19 cellular contexts compared by ENCODE assay signal in genomic region chr5:157359350-157359910, GRCh38.
DNase-seq lines count a peak whose midpoint lies in the region; ATAC-seq, FAIRE-seq and TF ChIP-seq lines count a peak whose summit lies in the region.
"Had no signal": no experiment of that assay in that cellular context is flagged by ENCODE, and none has a peak within 500 bp of the region (broad histone marks: within the 10 kb centered on the region; RNA-seq: fewer than 3 reads in every experiment).

No MANE protein-coding gene starts in this region.

- no peak overlapping the region for H3K27ac ChIP-seq in CD4-positive, alpha-beta T cell (ENCODE audit: low read depth, low read length)
- H3K27ac ChIP-seq: breast epithelium, heart right ventricle, KMS-11, parathyroid adenoma, skin epidermis, testis had no signal

- intact Hi-C loops in CD4-positive, alpha-beta T cell (cut with DNase I, micrococcal nuclease): no loop called here

- H3K4me3 ChIP-seq in AG10803 (ENCODE audit: low read length): no peak overlapping the region
- H3K4me3 ChIP-seq: breast epithelium, heart right ventricle, skin epidermis, testis had no signal

- no peak for TF ChIP-seq POLR2A in GM12892 (IDR thresholded peaks at IDR 0.05; ENCODE audit: low read depth, low read length)

- FAIRE-seq in GM12892 (lab: Jason Lieb, UNC): no peak

- H3K36me3 Mint-ChIP-seq in CD4-positive, alpha-beta T cell (ENCODE audit: low read depth): peaks cover 100% of the 10 kb centered on the region
- peaks cover 11% of the 10 kb centered on the region for H3K36me3 Mint-ChIP-seq in activated naive CD8-positive, alpha-beta T cell
- H3K36me3 Mint-ChIP-seq in memory B cell: peaks cover 56% of the 10 kb centered on the region

- no peak for ATAC-seq in CD4-positive, alpha-beta T cell (ENCODE audit: poor library complexity)
- no peak for ATAC-seq in memory B cell (ENCODE audit: low read depth)
- no peak for ATAC-seq in GM21360 (IDR thresholded peaks at IDR 0.05; ENCODE audit: unreplicated experiment)
- ATAC-seq in HG02623 (IDR thresholded peaks at IDR 0.05; ENCODE audit: unreplicated experiment): no peak
- ATAC-seq: heart right ventricle had no signal

- peak overlapping the region; percentile 54 for H3K27ac Mint-ChIP-seq in CD4-positive, alpha-beta T cell
- H3K27ac Mint-ChIP-seq in activated naive CD8-positive, alpha-beta T cell: peak overlapping the region; percentile 79
- H3K27ac Mint-ChIP-seq in memory B cell: peak overlapping the region; percentile 56

- H3K4me1 Mint-ChIP-seq in CD4-positive, alpha-beta T cell (ENCODE audit: low read depth): peaks cover 8% of the 10 kb centered on the region
- peaks cover 12% of the 10 kb centered on the region for H3K4me1 Mint-ChIP-seq in activated naive CD8-positive, alpha-beta T cell (ENCODE audit: low read depth)
- H3K4me1 Mint-ChIP-seq in memory B cell: peaks cover 5% of the 10 kb centered on the region

- POLR2A ChIA-PET in CD4-positive, alpha-beta T cell (lab: Charles Lee): interaction anchor here (0.9 kb wide), 1 partner anchor 19 kb away, joined by 3 read pairs; no protein-coding TSS in a partner anchor

- no peak overlapping the region for H3K4me3 Mint-ChIP-seq in CD4-positive, alpha-beta T cell
- no peak overlapping the region for H3K4me3 Mint-ChIP-seq in activated naive CD8-positive, alpha-beta T cell
- no peak overlapping the region for H3K4me3 Mint-ChIP-seq in memory B cell

- no peaks in the 10 kb centered on the region for H3K27me3 Mint-ChIP-seq in CD4-positive, alpha-beta T cell
- no peaks in the 10 kb centered on the region for H3K27me3 Mint-ChIP-seq in activated naive CD8-positive, alpha-beta T cell
- H3K27me3 Mint-ChIP-seq in memory B cell: no peaks in the 10 kb centered on the region

- no peaks in the 10 kb centered on the region for H3K27me3 ChIP-seq in CD4-positive, alpha-beta T cell (ENCODE audit: control insufficient read depth, insufficient read depth, low read length)
- H3K27me3 ChIP-seq: breast epithelium, heart right ventricle, testis had no signal

- DNase-seq in AG10803 (ENCODE audit: low read depth): peak; percentile 62
- no peak for DNase-seq in CD4-positive, alpha-beta T cell
- DNase-seq in memory B cell (ENCODE audit: low spot score in 2 of 2): no peak
- DNase-seq in GM12892 (ENCODE audit: insufficient read length): no peak
- DNase-seq: activated CD4-positive, CD25-positive, alpha-beta regulatory T cell; C1 segment of cervical spinal cord; DMS153; heart right ventricle; NCI-H2081; NCI-H524; stimulated activated CD4-positive, alpha-beta T cell treated with anti-CD3 and anti-CD28 coated beads, Interleukin-4, amount 100 ng/mL, for 1 hour; testis had no signal

- no peaks in the 10 kb centered on the region for H3K9me3 ChIP-seq in CD4-positive, alpha-beta T cell (ENCODE audit: control insufficient read depth, low read length)
- H3K9me3 ChIP-seq: breast epithelium, heart right ventricle, testis had no signal

- CTCF ChIA-PET in CD4-positive, alpha-beta T cell (lab: Charles Lee): interaction anchor here (1.7 kb wide), 1 partner anchor 31 kb away, joined by 5 read pairs; no protein-coding TSS in a partner anchor

- H3K9me3 Mint-ChIP-seq in CD4-positive, alpha-beta T cell: no peaks in the 10 kb centered on the region
- H3K9me3 Mint-ChIP-seq in activated naive CD8-positive, alpha-beta T cell (ENCODE audit: low read depth): no peaks in the 10 kb centered on the region
- H3K9me3 Mint-ChIP-seq in memory B cell: no peaks in the 10 kb centered on the region

- no peak for TF ChIP-seq CTCF in AG10803 (conservative IDR thresholded peaks at IDR 0.05; ENCODE audit: low read length)
- TF ChIP-seq CTCF in CD4-positive, alpha-beta T cell (IDR thresholded peaks at IDR 0.05): no peak
